ENCODE assay signal across 14 cellular contexts in the genomic region with DNA sequence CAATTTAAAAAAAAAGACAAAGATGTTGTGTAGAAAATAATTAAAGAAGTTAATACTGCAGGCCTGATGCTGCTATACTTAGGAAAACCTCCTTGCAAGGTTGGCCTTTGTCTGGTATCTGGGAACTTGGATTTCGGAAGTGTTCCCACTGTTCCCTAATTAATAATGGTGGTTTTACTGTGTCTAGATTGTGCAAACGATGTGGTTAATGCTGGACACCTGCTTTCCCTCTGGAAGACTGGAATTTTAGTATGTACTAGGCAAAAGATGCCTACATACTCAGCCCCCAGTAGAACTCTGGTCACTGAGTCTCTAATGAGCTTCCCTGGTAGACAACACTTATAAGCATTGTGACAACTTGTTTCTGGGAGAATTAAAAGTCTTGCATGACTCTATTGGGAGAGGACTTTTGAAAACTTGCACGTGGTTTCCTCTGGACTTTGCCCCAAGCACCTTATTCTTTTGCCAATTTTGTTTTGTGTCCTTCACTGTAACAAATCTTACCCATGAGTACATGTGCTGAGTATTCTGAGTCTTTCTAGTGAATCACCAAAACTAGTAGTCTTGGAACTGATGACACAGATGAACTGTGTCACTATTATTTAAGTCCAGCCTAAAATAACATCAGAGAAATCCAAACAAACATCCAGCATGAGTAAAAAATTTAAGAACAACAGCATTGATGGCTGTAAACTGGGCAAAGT. TPM values are rescaled to one million over a fixed set of nuclear protein-coding genes. Genes with fewer than 3 reads are reported as not detected.
DNase-seq lines count a peak whose midpoint lies in the region; TF ChIP-seq lines count a peak whose summit lies in the region.
"Had no signal": no experiment of that assay in that cellular context is flagged by ENCODE, and none has a peak within 500 bp of the region (broad histone marks: within the 10 kb centered on the region; RNA-seq: fewer than 3 reads in every experiment).

No MANE protein-coding gene starts in this region.

- POLR2A ChIA-PET in AG04449 (lab: Yijun Ruan, JAX): no interaction called here

- H3K27ac Mint-ChIP-seq in mesothelial cell of epicardium: peak overlapping the region; percentile 74
- H3K27ac Mint-ChIP-seq: activated CD4-positive, alpha-beta T cell treated with anti-CD3 and anti-CD28 coated beads, Interleukin-2, amount 10 ng/mL, durations not matched to agents 24 days and 14 days had no signal

- BruUV-seq in mammary epithelial cell (replicated peaks; lab: Mats Ljungman, UMichigan): no TSS peak

- H3K4me3 ChIP-seq in AG04449 (ENCODE audit: low read depth, low read length) (no peak overlapping the region), mammary epithelial cell (replicated peaks in 1 of 3; ENCODE audit: insufficient read depth in 1 of 3, low read depth in 2 of 3, low read length in 3 of 3) (no peak overlapping the region), MM.1S (ENCODE audit: low read length) (no peak overlapping the region)
- H3K4me3 ChIP-seq: spleen had no signal

- H3K9ac ChIP-seq in mammary epithelial cell (ENCODE audit: insufficient read depth, low read length): no peak overlapping the region
- H3K9ac ChIP-seq in MM.1S (ENCODE audit: low read length): no peak overlapping the region

- H4K20me1 ChIP-seq in mammary epithelial cell (ENCODE audit: insufficient read depth, low read length) (no peaks in the 10 kb centered on the region), MM.1S (ENCODE audit: insufficient read depth, low read length) (no peaks in the 10 kb centered on the region)

- no peaks in the 10 kb centered on the region for H3K27me3 ChIP-seq in mammary epithelial cell (ENCODE audit: insufficient read depth, low read length)
- H3K27me3 ChIP-seq in MM.1S (replicated peaks; ENCODE audit: insufficient read depth, low read length): no peaks in the 10 kb centered on the region
- H3K27me3 ChIP-seq: BE2C, spleen had no signal

- no peaks in the 10 kb centered on the region for H3K9me2 ChIP-seq in MM.1S (replicated peaks; ENCODE audit: insufficient read depth, low read length)

- DNase-seq in AG04449 (ENCODE audit: low read depth, low spot score): peak; percentile 12
- DNase-seq in HS-5 (ENCODE audit: low read depth): peak; percentile 8
- peak; percentile 55 for DNase-seq in mammary epithelial cell
- DNase-seq in mesothelial cell of epicardium (ENCODE audit: low spot score in 2 of 2, unreplicated experiment in 2 of 2): no peak
- DNase-seq in NCI-H128 (lab: John Stamatoyannopoulos, UW; ENCODE audit: unreplicated experiment): no peak
- no peak for DNase-seq in NCI-H2227 (lab: John Stamatoyannopoulos, UW; ENCODE audit: unreplicated experiment)
- DNase-seq in NCI-H446 (lab: John Stamatoyannopoulos, UW): no peak
- DNase-seq in MM.1S: no peak
- DNase-seq: activated CD4-positive, alpha-beta T cell treated with anti-CD3 and anti-CD28 coated beads, Interleukin-2, amount 10 ng/mL, durations not matched to agents 24 days and 14 days; BE2C; spleen; T-helper 1 cell had no signal

- CTCF ChIA-PET in AG04449 (lab: Yijun Ruan, JAX) (no interaction called here), mammary epithelial cell (lab: Charles Lee; ENCODE audit: low non-redundant PET) (interaction anchor here (0.6 kb wide), 1 partner anchor 86 kb away, joined by 7 read pairs; no protein-coding TSS in a partner anchor)

- TF ChIP-seq CTCF in AG04449 (IDR thresholded peaks at IDR 0.05; ENCODE audit: insufficient read depth, low read length, missing control alignments): no peak
- TF ChIP-seq CTCF in mammary epithelial cell (conservative IDR thresholded peaks at IDR 0.05 in 1 of 2, IDR thresholded peaks at IDR 0.05 in 1 of 2; ENCODE audit: extremely low read depth in 1 of 2, insufficient read depth in 1 of 2, low read depth in 1 of 2, low read length in 2 of 2): no peak
- no peak for TF ChIP-seq CTCF in mesothelial cell of epicardium (IDR thresholded peaks at IDR 0.05; ENCODE audit: unreplicated experiment)
- TF ChIP-seq CTCF in MM.1S (IDR thresholded peaks at IDR 0.05; ENCODE audit: low read length): no peak

- H3K4me3 Mint-ChIP-seq in mesothelial cell of epicardium: no peak overlapping the region
- H3K4me3 Mint-ChIP-seq: activated CD4-positive, alpha-beta T cell treated with anti-CD3 and anti-CD28 coated beads, Interleukin-2, amount 10 ng/mL, durations not matched to agents 24 days and 14 days had no signal

- peaks cover 41% of the 10 kb centered on the region for H3K4me1 Mint-ChIP-seq in mesothelial cell of epicardium
- H3K4me1 Mint-ChIP-seq: activated CD4-positive, alpha-beta T cell treated with anti-CD3 and anti-CD28 coated beads, Interleukin-2, amount 10 ng/mL, durations not matched to agents 24 days and 14 days had no signal

- intact Hi-C loops in mammary epithelial cell (cut with micrococcal nuclease): no loop called here

- H3K4me1 ChIP-seq in mammary epithelial cell (ENCODE audit: insufficient read depth, low read length) (peaks cover 15% of the 10 kb centered on the region), MM.1S (ENCODE audit: low read length) (no peaks in the 10 kb centered on the region)
- H3K4me1 ChIP-seq: BE2C, spleen had no signal

- H3K79me2 ChIP-seq in mammary epithelial cell (ENCODE audit: insufficient read depth, low read length) (no peaks in the 10 kb centered on the region), MM.1S (ENCODE audit: low read length) (no peaks in the 10 kb centered on the region)

- peaks cover 8% of the 10 kb centered on the region for H3K36me3 Mint-ChIP-seq in mesothelial cell of epicardium

- WGBS in mammary epithelial cell (ENCODE audit: low coverage, missing lambda C conversion rate): 77% methylated on average over 3 of the region's 3 CpGs

- H3K27ac ChIP-seq in mammary epithelial cell (ENCODE audit: insufficient read depth, low read depth, low read length) (no peak overlapping the region), MM.1S (ENCODE audit: low read length) (no peak overlapping the region)
- H3K27ac ChIP-seq: spleen had no signal

- no peaks in the 10 kb centered on the region for H3K27me3 Mint-ChIP-seq in mesothelial cell of epicardium (ENCODE audit: low read depth)
- H3K27me3 Mint-ChIP-seq: activated CD4-positive, alpha-beta T cell treated with anti-CD3 and anti-CD28 coated beads, Interleukin-2, amount 10 ng/mL, durations not matched to agents 24 days and 14 days had no signal

- H2AFZ ChIP-seq in mammary epithelial cell (ENCODE audit: low read depth, low read length): no peak overlapping the region
- H2AFZ ChIP-seq in MM.1S (ENCODE audit: low read length): no peak overlapping the region

- no peaks in the 10 kb centered on the region for H3K9me3 Mint-ChIP-seq in mesothelial cell of epicardium
- H3K9me3 Mint-ChIP-seq: activated CD4-positive, alpha-beta T cell treated with anti-CD3 and anti-CD28 coated beads, Interleukin-2, amount 10 ng/mL, durations not matched to agents 24 days and 14 days had no signal

- H3F3A ChIP-seq in MM.1S (ENCODE audit: insufficient read depth, low read length): no peaks in the 10 kb centered on the region

- H3K36me3 ChIP-seq in mammary epithelial cell (ENCODE audit: insufficient read depth, low read length) (peaks cover 6% of the 10 kb centered on the region), MM.1S (replicated peaks; ENCODE audit: insufficient read depth, low read length) (no peaks in the 10 kb centered on the region; the same call in 1 of the 2 replicates)

- H3K4me2 ChIP-seq in mammary epithelial cell (ENCODE audit: insufficient read depth, low read depth, low read length): no peak overlapping the region
- no peak overlapping the region for H3K4me2 ChIP-seq in MM.1S (ENCODE audit: low read depth, low read length)

- in situ Hi-C loops in mammary epithelial cell (cut with MboI; ENCODE audit: low sequenced_read_pairs in 2 of 2): no loop called here

- no peaks in the 10 kb centered on the region for H3K9me3 ChIP-seq in mammary epithelial cell (replicated peaks; ENCODE audit: insufficient read depth, low read length)
- H3K9me3 ChIP-seq in MM.1S (replicated peaks; ENCODE audit: insufficient read depth, low read length): no peaks in the 10 kb centered on the region
- H3K9me3 ChIP-seq: BE2C, spleen had no signal

- dilution Hi-C loops in mammary epithelial cell (cut with HindIII; ENCODE audit: low sequenced_read_pairs): no loop called here

RNA-seq across cellular contexts. Expression of gene LIN9, which starts 40.4 kb away (rescaled TPM):
- total RNA-seq in mammary epithelial cell: 1 to 10 TPM; 2.5 to 4.0 TPM
- 3.0 TPM for polyA plus RNA-seq in mammary epithelial cell
- 14.8 TPM for polyA minus RNA-seq in mammary epithelial cell
- 7.5 to 8.9 TPM (median 8.8 TPM) in 3 replicates for total RNA-seq in mesothelial cell of epicardium

RNA-seq across cellular contexts. Expression of gene MIXL1, which starts 45.1 kb away (rescaled TPM):
- not detected for total RNA-seq in mammary epithelial cell
- polyA plus RNA-seq in mammary epithelial cell: not detected
- polyA minus RNA-seq in mammary epithelial cell: not detected
- 3.2 to 4.3 TPM (median 3.4 TPM) in 3 replicates for total RNA-seq in mesothelial cell of epicardium
- total RNA-seq: activated CD4-positive, alpha-beta T cell treated with anti-CD3 and anti-CD28 coated beads, Interleukin-2, amount 10 ng/mL, durations not matched to agents 24 days and 14 days; G401; urinary bladder had no signal

Comparison
In these comparisons a context has a peak if more than half of its experiments do, and no peak if none do; other contexts are left out.
1. DNase-seq: peak in AG04449 (single experiment), HS-5 (single experiment) and mammary epithelial cell (single experiment); none in mesothelial cell of epicardium (0 of 2), NCI-H128 (single experiment), NCI-H2227 (single experiment), NCI-H446 (0 of 2) and MM.1S (single experiment).